In the genomic region with DNA sequence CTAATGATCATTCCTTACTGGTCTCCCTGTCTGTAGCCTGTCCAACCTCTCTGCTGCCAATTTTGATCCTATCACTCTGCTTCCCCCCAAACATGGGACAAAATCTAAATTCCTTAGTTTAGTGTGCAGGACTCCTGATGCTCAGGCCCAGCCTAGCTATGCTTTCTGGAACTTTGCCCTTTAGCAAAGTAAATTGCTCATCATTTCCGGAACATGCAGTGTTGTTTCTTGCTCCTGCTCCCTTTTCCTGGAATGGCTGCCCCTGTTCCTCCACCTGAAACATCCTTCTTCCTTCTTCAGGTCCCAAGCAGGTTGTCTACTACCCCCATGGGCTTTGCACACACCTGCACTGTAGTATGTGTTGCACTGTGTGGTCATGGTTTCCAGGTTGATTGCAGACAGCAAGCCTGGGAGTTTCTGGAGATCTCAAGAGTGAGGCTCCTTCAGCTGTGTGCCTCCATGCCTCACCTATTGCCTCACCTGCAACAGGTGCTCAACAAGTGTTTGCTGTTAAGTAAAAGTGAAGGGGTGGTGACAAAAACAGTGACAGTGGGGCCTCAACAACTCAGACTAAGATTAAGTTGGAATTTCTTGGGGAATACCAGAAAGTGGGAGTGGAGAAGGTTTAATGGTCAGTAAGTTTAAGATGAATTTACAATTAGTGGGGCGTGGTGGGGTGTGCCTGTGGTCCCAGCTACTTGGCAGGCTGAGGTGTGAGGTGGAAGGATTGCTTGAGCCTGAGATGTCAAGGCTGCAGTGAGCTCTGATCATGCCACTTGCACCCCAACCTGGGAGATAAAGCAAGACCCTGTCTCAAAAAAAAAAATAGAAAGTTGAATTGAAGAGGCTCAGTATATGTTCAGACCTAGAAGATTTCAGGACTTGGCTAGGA, we compare ENCODE assay signal across 16 cellular contexts.
"Had no signal": no experiment of that assay in that cellular context is flagged by ENCODE, and none has a peak within 500 bp of the region (broad histone marks: within the 10 kb centered on the region; RNA-seq: fewer than 3 reads in every experiment).

No MANE protein-coding gene starts in this region.

- H3K27me3 Mint-ChIP-seq: activated CD4-positive, alpha-beta memory T cell treated with anti-CD3 and anti-CD28 coated beads for 36 hours had no signal

- H3K4me3 Mint-ChIP-seq: activated CD4-positive, alpha-beta memory T cell treated with anti-CD3 and anti-CD28 coated beads for 36 hours; T-helper 2 cell treated with Interferon-gamma antibody and Interleukin-4, amounts not matched to agents 5 μg/mL and 100 μg/mL, for 36 hours had no signal

- H3K4me1 ChIP-seq: ascending aorta, tibial nerve had no signal

- H3K27ac ChIP-seq: ascending aorta, tibial nerve had no signal

- H3K9me3 ChIP-seq: ascending aorta, SK-N-SH, tibial nerve had no signal

- H3K36me3 ChIP-seq: ascending aorta had no signal

- H3K4me3 ChIP-seq: ascending aorta, tibial nerve had no signal

- DNase-seq: activated CD4-positive, alpha-beta memory T cell treated with anti-CD3 and anti-CD28 coated beads for 36 hours; activated naive CD4-positive, alpha-beta T cell treated with Interleukin-2 at 50 U/mL for 16 hours; cortex of kidney; erythroblast; left cardiac atrium; midbrain; retina; SK-N-SH; stimulated activated CD8-positive, alpha-beta memory T cell treated with anti-CD3 and anti-CD28 coated beads, Interleukin-4, amount 100 ng/mL, for 48 hours; stimulated activated naive CD4-positive, alpha-beta T cell treated with Interleukin-2 at 50 U/mL for 16 hours had no signal

- H3K36me3 Mint-ChIP-seq: activated CD4-positive, alpha-beta memory T cell treated with anti-CD3 and anti-CD28 coated beads for 36 hours had no signal

- ATAC-seq: left cardiac atrium had no signal

- H3K27me3 ChIP-seq: ascending aorta, tibial nerve had no signal

- FAIRE-seq: endometrium, TTC549 had no signal

- H3K27ac Mint-ChIP-seq: activated CD4-positive, alpha-beta memory T cell treated with anti-CD3 and anti-CD28 coated beads for 36 hours; activated T-helper 2 cell treated with anti-CD3 and anti-CD28 coated beads, Interferon-gamma antibody, Interleukin-2, Interleukin-4, amounts not matched to agents 10 μg/mL and 5 μg/mL and 100 μg/mL, durations not matched to agents 14 hours and 24 hours and 36 hours; T-helper 2 cell treated with Interferon-gamma antibody and Interleukin-4, amounts not matched to agents 5 μg/mL and 100 μg/mL, for 36 hours had no signal

- H3K9me3 Mint-ChIP-seq: activated CD4-positive, alpha-beta memory T cell treated with anti-CD3 and anti-CD28 coated beads for 36 hours; activated T-helper 2 cell treated with anti-CD3 and anti-CD28 coated beads, Interferon-gamma antibody, Interleukin-2, Interleukin-4, amounts not matched to agents 10 μg/mL and 5 μg/mL and 100 μg/mL, durations not matched to agents 14 hours and 24 hours and 36 hours; T-helper 2 cell treated with Interferon-gamma antibody and Interleukin-4, amounts not matched to agents 5 μg/mL and 100 μg/mL, for 36 hours had no signal
